9 cellular contexts compared by ENCODE assay signal in the genomic region with DNA sequence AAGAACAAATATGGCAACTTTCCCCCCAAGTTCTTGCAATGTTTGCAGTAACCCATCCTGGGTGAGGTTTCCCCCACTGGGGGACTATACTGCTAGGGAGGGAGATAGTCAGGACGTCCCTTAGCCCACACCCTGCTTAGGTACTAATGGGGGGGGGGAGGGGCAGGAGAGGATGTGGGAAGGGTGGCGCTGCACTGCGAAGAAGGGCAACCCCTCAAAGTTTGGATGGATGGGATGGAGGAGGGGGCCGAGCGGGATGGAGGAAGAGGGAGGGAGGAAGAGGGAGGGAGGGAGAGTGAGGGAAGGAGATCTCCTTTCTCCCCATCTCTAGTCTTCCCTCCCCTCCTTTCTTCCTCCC.
A peak's percentile ranks its signal among the peaks of the same experiment; 100 is the strongest.
DNase-seq lines count a peak whose midpoint lies in the region; ATAC-seq and TF ChIP-seq lines count a peak whose summit lies in the region.
"Had no signal": no experiment of that assay in that cellular context is flagged by ENCODE, and none has a peak within 500 bp of the region (broad histone marks: within the 10 kb centered on the region; RNA-seq: fewer than 3 reads in every experiment).

No MANE protein-coding gene starts in this region.

- no peak for TF ChIP-seq POLR2A in esophagus squamous epithelium (IDR thresholded peaks at IDR 0.05)

- H3K9me3 ChIP-seq in RWPE2 (ENCODE audit: severe bottlenecking): no peaks in the 10 kb centered on the region
- no peaks in the 10 kb centered on the region for H3K9me3 ChIP-seq in esophagus squamous epithelium

- H3K27ac ChIP-seq in RWPE2 (ENCODE audit: poor library complexity, severe bottlenecking) (no peak overlapping the region), esophagus squamous epithelium (no peak overlapping the region), rectal smooth muscle tissue (ENCODE audit: low read depth, low read length) (no peak overlapping the region)

- no peak for TF ChIP-seq CTCF in RWPE2 (IDR thresholded peaks at IDR 0.05; ENCODE audit: poor library complexity, severe bottlenecking)
- TF ChIP-seq CTCF in esophagus squamous epithelium (IDR thresholded peaks at IDR 0.05): no peak

- H3K27me3 ChIP-seq in RWPE2 (ENCODE audit: insufficient read depth, poor library complexity, severe bottlenecking): peaks cover 95% of the 10 kb centered on the region
- peaks cover 16 to 100% (median 63%) of the 10 kb centered on the region in 4 donors for H3K27me3 ChIP-seq in esophagus squamous epithelium
- peaks cover 54% of the 10 kb centered on the region for H3K27me3 ChIP-seq in rectal smooth muscle tissue (ENCODE audit: control insufficient read depth, insufficient read depth, low read length)

- H3K4me1 ChIP-seq in RWPE2 (ENCODE audit: insufficient read depth, poor library complexity, severe bottlenecking) (no peaks in the 10 kb centered on the region), esophagus squamous epithelium (peaks cover 28 to 68% (median 41%) of the 10 kb centered on the region in 3 donors), rectal smooth muscle tissue (ENCODE audit: control insufficient read depth, insufficient read depth, low read length) (no peaks in the 10 kb centered on the region)

- intact Hi-C loops in esophagus squamous epithelium (cut with DNase I): no loop called here

- DNase-seq in RWPE2 (ENCODE audit: low spot score) (no peak), esophagus squamous epithelium (lab: John Stamatoyannopoulos, UW) (no peak), 8988T (no peak), SKM-1 (lab: John Stamatoyannopoulos, UW; ENCODE audit: unreplicated experiment) (no peak), NCI-H187 (lab: John Stamatoyannopoulos, UW) (no peak)
- DNase-seq: activated CD4-positive, CD25-positive, alpha-beta regulatory T cell had no signal

- 0 to 2% methylated on average over 5 of the region's 5 CpGs for WGBS in esophagus squamous epithelium, 2 donors

- H3K9ac ChIP-seq in rectal smooth muscle tissue (ENCODE audit: low read length): no peak overlapping the region

- H3K36me3 ChIP-seq in RWPE2 (ENCODE audit: low read depth) (no peaks in the 10 kb centered on the region), esophagus squamous epithelium (no peaks in the 10 kb centered on the region), rectal smooth muscle tissue (ENCODE audit: control insufficient read depth, insufficient read depth, low read length) (no peaks in the 10 kb centered on the region)

- ATAC-seq in RWPE2 (ENCODE audit: low read depth): no peak
- ATAC-seq in HG03342 (IDR thresholded peaks at IDR 0.05; ENCODE audit: unreplicated experiment): no peak

- peak overlapping the region; percentile 54; the same call in 1 of the 2 replicates for H3K4me3 ChIP-seq in GM08714 (ENCODE audit: low read length)
- peak overlapping the region; percentile 38 for H3K4me3 ChIP-seq in RWPE2 (ENCODE audit: severe bottlenecking)
- H3K4me3 ChIP-seq in esophagus squamous epithelium: peak overlapping the region in 3 of 4 donors; percentile 39 to 67 (median 47)
- H3K4me3 ChIP-seq in rectal smooth muscle tissue (ENCODE audit: low read length): peak overlapping the region; percentile 50
